Comparison of ENCODE assay signal across 8 cellular contexts in the genomic region with DNA sequence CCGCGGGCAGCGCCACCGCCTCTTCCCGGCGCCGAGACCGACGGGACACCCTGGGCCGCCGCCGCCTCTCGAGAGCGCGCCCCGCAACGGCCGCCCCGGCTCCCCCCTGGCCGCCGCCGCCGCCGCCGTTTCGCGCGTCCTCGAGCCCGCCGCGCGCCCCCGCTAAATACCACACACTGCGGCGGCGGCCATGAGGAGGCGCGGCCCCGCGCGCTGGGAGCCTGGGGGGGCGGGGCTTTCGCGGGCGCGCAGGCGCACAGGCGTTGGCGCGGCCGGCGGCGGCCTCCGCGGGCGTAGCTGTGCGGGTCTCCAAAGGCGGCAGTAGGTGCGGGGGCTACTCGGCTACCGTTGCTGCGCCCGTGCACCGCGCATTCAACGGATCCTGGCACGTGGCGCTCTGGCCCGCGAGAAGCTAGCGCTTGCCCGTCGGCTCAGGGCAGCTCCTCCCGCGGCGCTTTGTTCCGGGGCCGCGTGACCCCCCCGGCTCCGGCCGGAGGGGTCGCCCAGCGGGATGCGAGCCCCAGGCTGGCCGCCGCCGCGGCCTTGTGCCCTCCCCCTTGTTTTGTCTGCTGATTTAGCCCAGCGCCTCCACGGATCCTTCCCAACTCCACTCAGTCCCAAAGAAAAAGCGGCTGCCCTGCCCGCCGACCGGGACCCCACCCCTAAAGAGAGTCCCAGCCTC. TPM values are rescaled to one million over a fixed set of nuclear protein-coding genes. Genes with fewer than 3 reads are reported as not detected.
DNase-seq lines count a peak whose midpoint lies in the region; ATAC-seq and TF ChIP-seq lines count a peak whose summit lies in the region.

A gene with protein sequence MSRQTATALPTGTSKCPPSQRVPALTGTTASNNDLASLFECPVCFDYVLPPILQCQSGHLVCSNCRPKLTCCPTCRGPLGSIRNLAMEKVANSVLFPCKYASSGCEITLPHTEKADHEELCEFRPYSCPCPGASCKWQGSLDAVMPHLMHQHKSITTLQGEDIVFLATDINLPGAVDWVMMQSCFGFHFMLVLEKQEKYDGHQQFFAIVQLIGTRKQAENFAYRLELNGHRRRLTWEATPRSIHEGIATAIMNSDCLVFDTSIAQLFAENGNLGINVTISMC (minus strand): TSS at position 142 of the 682 bp plus-strand sequence. CDS start 22,985 bp downstream, outside the sequence.

- POLR2A ChIA-PET in CD8-positive, alpha-beta T cell (lab: Charles Lee) = interaction anchor here (0.8 to 2.4 kb wide), 8 partner anchors 9 to 245 kb away, joined by 4 to 10 read pairs (median 6); a partner anchor contains a TSS

- peak within 1 kb of the TSS; percentile 74 for H3K4me3 ChIP-seq in CD8-positive, alpha-beta T cell (ENCODE audit: low read depth, low read length)
- H3K4me3 ChIP-seq in muscle layer of colon (ENCODE audit: low read depth in 1 of 2, low read length in 2 of 2) = peak within 1 kb of the TSS; percentile 82 to 90

- no peak for TF ChIP-seq CTCF in CD8-positive, alpha-beta T cell (IDR thresholded peaks at IDR 0.05)

- no peaks in the 10 kb centered on the region for H3K27me3 ChIP-seq in CD8-positive, alpha-beta T cell (ENCODE audit: insufficient read depth, low read length)
- no peaks in the 10 kb centered on the region for H3K27me3 ChIP-seq in muscle layer of colon (ENCODE audit: control insufficient read depth in 1 of 2, insufficient read depth in 2 of 2, low read length in 2 of 2)

- CTCF ChIA-PET in CD8-positive, alpha-beta T cell (lab: Charles Lee) = interaction anchor here (1.1 to 1.7 kb wide), 3 partner anchors 31 to 245 kb away, joined by 4 to 9 read pairs (median 7); no protein-coding TSS in a partner anchor

- no peaks in the 10 kb centered on the region for H3K9me3 ChIP-seq in CD8-positive, alpha-beta T cell (ENCODE audit: low read length)
- H3K9me3 ChIP-seq in muscle layer of colon (ENCODE audit: low read length) = no peaks in the 10 kb centered on the region

- peak; percentile 84 for ATAC-seq in CD8-positive, alpha-beta T cell
- ATAC-seq in GM19438 (IDR thresholded peaks at IDR 0.05; ENCODE audit: low read depth, unreplicated experiment) (peak; percentile 71), HG03565 (IDR thresholded peaks at IDR 0.05; ENCODE audit: unreplicated experiment) (peak; percentile 60)

- H3K4me1 ChIP-seq in CD8-positive, alpha-beta T cell (ENCODE audit: insufficient read depth, low read length) = peaks cover 13% of the 10 kb centered on the region
- peaks cover 17% of the 10 kb centered on the region for H3K4me1 ChIP-seq in muscle layer of colon (ENCODE audit: insufficient read depth, low read length)

- peaks cover 4% of the 10 kb centered on the region for H3K36me3 Mint-ChIP-seq in CD8-positive, alpha-beta T cell

- peak within 1 kb of the TSS; percentile 68 for H3K27ac ChIP-seq in CD8-positive, alpha-beta T cell (ENCODE audit: low read depth, low read length)
- H3K27ac ChIP-seq in muscle layer of colon (ENCODE audit: low read depth, low read length) = peak within 1 kb of the TSS; percentile 83

- H3K27me3 Mint-ChIP-seq in CD8-positive, alpha-beta T cell (ENCODE audit: low read depth) = no peaks in the 10 kb centered on the region

- peak within 1 kb of the TSS; percentile 82 for H3K27ac Mint-ChIP-seq in CD8-positive, alpha-beta T cell

- peak within 1 kb of the TSS; percentile 86 for H3K4me3 Mint-ChIP-seq in CD8-positive, alpha-beta T cell

- H3K4me1 Mint-ChIP-seq in CD8-positive, alpha-beta T cell (ENCODE audit: low read depth) = peaks cover 26% of the 10 kb centered on the region

- DNase-seq in CD8-positive, alpha-beta T cell = peak; percentile 77 to 94 (median 86)
- DNase-seq in OCI-M1 (lab: John Stamatoyannopoulos, UW) (peak; percentile 81), activated T-cell treated with anti-CD3 and anti-CD28 coated beads for 48 hours (ENCODE audit: low read depth) (peak; percentile 90), erythroblast (lab: John Stamatoyannopoulos, UW) (peak; percentile 88 to 95)
- peak; percentile 78 to 82 for DNase-seq in stimulated activated CD8-positive, alpha-beta memory T cell treated with anti-CD3 and anti-CD28 coated beads, Interleukin-7, amount 100 ng/mL, for 1 hour (ENCODE audit: low read depth in 2 of 2)

- H3K9me3 Mint-ChIP-seq in CD8-positive, alpha-beta T cell = no peaks in the 10 kb centered on the region

- peak within 1 kb of the TSS; percentile 83 for H3K9ac ChIP-seq in muscle layer of colon (ENCODE audit: low read length)

- TF ChIP-seq POLR2A in erythroblast (IDR thresholded peaks at IDR 0.05; ENCODE audit: low read length) = peak; percentile 75

- intact Hi-C loops in CD8-positive, alpha-beta T cell (cut with DNase I, micrococcal nuclease) = loop anchor here (1.0 to 10.0 kb wide), 15 partner anchors 18 to 1711 kb away; a partner anchor contains a TSS

- no peaks in the 10 kb centered on the region for H3K36me3 ChIP-seq in CD8-positive, alpha-beta T cell (ENCODE audit: insufficient read depth, low read length)
- H3K36me3 ChIP-seq in muscle layer of colon (ENCODE audit: insufficient read depth, low read length) = no peaks in the 10 kb centered on the region

RNA-seq across cellular contexts. Expression of the gene that starts here (rescaled TPM):
- total RNA-seq in CD8-positive, alpha-beta T cell = 10 to 100 TPM; 28.1 to 34.8 TPM

Comparison
In these comparisons a context has a peak if more than half of its experiments do, and no peak if none do; other contexts are left out.
1. Peak in every context shown above with its lines: DNase-seq, ATAC-seq, H3K4me3 ChIP-seq and H3K27ac ChIP-seq.